Comparison of ENCODE assay signal across 17 cellular contexts in genomic region chr6:55449219-55449618, GRCh38.
A peak's percentile ranks its signal among the peaks of the same experiment; 100 is the strongest.
DNase-seq lines count a peak whose midpoint lies in the region; ATAC-seq and TF ChIP-seq lines count a peak whose summit lies in the region.
"Had no signal": no experiment of that assay in that cellular context is flagged by ENCODE, and none has a peak within 500 bp of the region (broad histone marks: within the 10 kb centered on the region; RNA-seq: fewer than 3 reads in every experiment).

No MANE protein-coding gene starts in this region.

- TF ChIP-seq CTCF in HCT116 (IDR thresholded peaks at IDR 0.05 in 2 of 3, conservative IDR thresholded peaks at IDR 0.05 in 1 of 3; ENCODE audit: borderline replicate concordance in 1 of 3, insufficient read depth in 1 of 3, low read depth in 2 of 3, low read length in 2 of 3) = peak; percentile 19 to 37 (median 25); a peak in 1 of 6 replicates

- CTCF ChIA-PET in HCT116 (lab: Charles Lee) = interaction anchor here (0.9 to 1.5 kb wide), 5 partner anchors 167 to 844 kb away, joined by 3 to 5 read pairs (median 3); no protein-coding TSS in a partner anchor
- CTCF ChIA-PET in activated CD8-positive, alpha-beta memory T cell treated with anti-CD3 and anti-CD28 coated beads, Interleukin-2, amount 10 ng/mL, durations not matched to agents 7 days and 5 days (lab: Charles Lee) = no interaction called here

- BruUV-seq in HCT116 (replicated peaks; lab: Mats Ljungman, UMichigan) = no TSS peak

- peak; percentile 42; the same call in 1 of the 2 replicates for TF ChIP-seq RAD21 in HCT116 (IDR thresholded peaks at IDR 0.05; ENCODE audit: low read depth)

- no peaks in the 10 kb centered on the region for H3K9me3 Mint-ChIP-seq in activated CD8-positive, alpha-beta memory T cell treated with anti-CD3 and anti-CD28 coated beads, Interleukin-2, amount 10 ng/mL, durations not matched to agents 7 days and 5 days (ENCODE audit: low read depth)
- H3K9me3 Mint-ChIP-seq: stimulated activated naive CD8-positive, alpha-beta T cell treated with anti-CD3 and anti-CD28 coated beads, Interleukin-15, Interleukin-2, amounts not matched to agents 100 ng/mL and 50 ng/mL, for 24 hours had no signal

- no CpG with 5 or more reads among the region's 3 CpGs for WGBS in iPS DF 6.9 (ENCODE audit: insufficient coverage, insufficient read length)

- no peaks in the 10 kb centered on the region for H3K79me2 ChIP-seq in HCT116 (ENCODE audit: insufficient read depth, low read length)

- no peaks in the 10 kb centered on the region for H3K36me3 ChIP-seq in HCT116 (ENCODE audit: control insufficient read depth in 1 of 2, insufficient read depth in 2 of 2, low read length in 2 of 2)
- H3K36me3 ChIP-seq in SJCRH30 = no peaks in the 10 kb centered on the region
- H3K36me3 ChIP-seq in iPS DF 6.9 (ENCODE audit: control insufficient read depth, insufficient read depth, low read length) = no peaks in the 10 kb centered on the region
- H3K36me3 ChIP-seq: heart right ventricle had no signal

- ATAC-seq in HCT116 (peak; percentile 46; the same call in 1 of the 2 replicates), GM19463 (IDR thresholded peaks at IDR 0.05; ENCODE audit: unreplicated experiment) (no peak), HG02610 (IDR thresholded peaks at IDR 0.05; ENCODE audit: unreplicated experiment) (no peak), HG03097 (IDR thresholded peaks at IDR 0.05; ENCODE audit: low FRiP score, unreplicated experiment) (no peak)
- ATAC-seq in activated CD8-positive, alpha-beta memory T cell treated with anti-CD3 and anti-CD28 coated beads, Interleukin-2, amount 10 ng/mL, durations not matched to agents 7 days and 5 days = no peak

- H3K4me2 ChIP-seq in HCT116 (ENCODE audit: low read length) = no peak overlapping the region

- POLR2A ChIA-PET in HCT116 (lab: Charles Lee) = no interaction called here

- no peak overlapping the region for H2AFZ ChIP-seq in HCT116 (ENCODE audit: low read depth, low read length, poor library complexity, severe bottlenecking)

- H3K9ac ChIP-seq in HCT116 (ENCODE audit: low read length) = no peak overlapping the region

- no peak overlapping the region for H3K4me3 Mint-ChIP-seq in activated CD8-positive, alpha-beta memory T cell treated with anti-CD3 and anti-CD28 coated beads, Interleukin-2, amount 10 ng/mL, durations not matched to agents 7 days and 5 days
- H3K4me3 Mint-ChIP-seq: activated T-cell treated with anti-CD3 and anti-CD28 coated beads, Interleukin-2, amount 50 U/mL, for 24 hours; IgD-negative memory B cell; stimulated activated naive CD8-positive, alpha-beta T cell treated with anti-CD3 and anti-CD28 coated beads, Interleukin-15, Interleukin-2, amounts not matched to agents 100 ng/mL and 50 ng/mL, for 24 hours had no signal

- H3K27ac ChIP-seq in HCT116 (ENCODE audit: low read depth, low read length) = no peak overlapping the region
- peak overlapping the region; percentile 52 for H3K27ac ChIP-seq in SJCRH30
- no peak overlapping the region for H3K27ac ChIP-seq in iPS DF 6.9 (ENCODE audit: low read length)

- intact Hi-C loops in HCT116 (cut with micrococcal nuclease) = loop anchor here (2.0 to 10.0 kb wide), 2 partner anchors 438 to 574 kb away; no protein-coding TSS in a partner anchor

- H3K9me3 ChIP-seq in HCT116 (ENCODE audit: control insufficient read depth in 1 of 2, insufficient read depth in 1 of 2, low read depth in 1 of 2, low read length in 2 of 2) (no peaks in the 10 kb centered on the region), SJCRH30 (replicated peaks) (no peaks in the 10 kb centered on the region; the same call in 1 of the 2 replicates), iPS DF 6.9 (ENCODE audit: control insufficient read depth, insufficient read depth, low read length) (no peaks in the 10 kb centered on the region; the same call in 1 of the 2 replicates)
- H3K9me3 ChIP-seq: heart right ventricle had no signal

- H3K4me1 ChIP-seq in HCT116 (ENCODE audit: control insufficient read depth in 1 of 2, insufficient read depth in 2 of 2, low read length in 2 of 2) (no peaks in the 10 kb centered on the region), SJCRH30 (peaks cover 33% of the 10 kb centered on the region), iPS DF 6.9 (ENCODE audit: control insufficient read depth, insufficient read depth, low read length) (no peaks in the 10 kb centered on the region)

- no peaks in the 10 kb centered on the region for H3K9me2 ChIP-seq in HCT116 (ENCODE audit: insufficient read depth)

- H3K4me1 Mint-ChIP-seq in activated CD8-positive, alpha-beta memory T cell treated with anti-CD3 and anti-CD28 coated beads, Interleukin-2, amount 10 ng/mL, durations not matched to agents 7 days and 5 days = no peaks in the 10 kb centered on the region
- H3K4me1 Mint-ChIP-seq: IgD-negative memory B cell had no signal

- H4K20me1 ChIP-seq in HCT116 (ENCODE audit: insufficient read depth) = no peaks in the 10 kb centered on the region

- DNase-seq in AML-193 (lab: John Stamatoyannopoulos, UW) = peak; percentile 32 to 35
- DNase-seq in HCT116 (ENCODE audit: low read depth, low spot score) = no peak
- DNase-seq in SJCRH30 = peak; percentile 39 to 68
- peak; percentile 4 for DNase-seq in iPS DF 6.9 (ENCODE audit: low read depth, low spot score)
- no peak for DNase-seq in activated CD8-positive, alpha-beta memory T cell treated with anti-CD3 and anti-CD28 coated beads, Interleukin-2, amount 10 ng/mL, durations not matched to agents 7 days and 5 days
- DNase-seq: activated T-cell treated with anti-CD3 and anti-CD28 coated beads, Interleukin-2, amount 50 U/mL, for 24 hours; anterior cingulate cortex; C1 segment of cervical spinal cord; effector memory CD4-positive, alpha-beta T cell; heart right ventricle; NCI-H2107; stimulated activated CD4-positive, alpha-beta T cell treated with anti-CD3 and anti-CD28 coated beads, Interleukin-2, amount 100 ng/mL, for 48 hours had no signal

- H3K36me3 Mint-ChIP-seq in activated CD8-positive, alpha-beta memory T cell treated with anti-CD3 and anti-CD28 coated beads, Interleukin-2, amount 10 ng/mL, durations not matched to agents 7 days and 5 days = no peaks in the 10 kb centered on the region
- H3K36me3 Mint-ChIP-seq: IgD-negative memory B cell had no signal

- no peaks in the 10 kb centered on the region for H3K27me3 Mint-ChIP-seq in activated CD8-positive, alpha-beta memory T cell treated with anti-CD3 and anti-CD28 coated beads, Interleukin-2, amount 10 ng/mL, durations not matched to agents 7 days and 5 days
- H3K27me3 Mint-ChIP-seq: activated T-cell treated with anti-CD3 and anti-CD28 coated beads, Interleukin-2, amount 50 U/mL, for 24 hours; IgD-negative memory B cell; stimulated activated naive CD8-positive, alpha-beta T cell treated with anti-CD3 and anti-CD28 coated beads, Interleukin-15, Interleukin-2, amounts not matched to agents 100 ng/mL and 50 ng/mL, for 24 hours had no signal

- H3K4me3 ChIP-seq in HCT116 (replicated peaks in 1 of 2; ENCODE audit: low read depth in 1 of 2, low read length in 2 of 2) (no peak overlapping the region), SJCRH30 (no peak overlapping the region), iPS DF 6.9 (ENCODE audit: low read length) (no peak overlapping the region)
- H3K4me3 ChIP-seq: heart right ventricle had no signal

- TF ChIP-seq POLR2A in HCT116 (IDR thresholded peaks at IDR 0.05; ENCODE audit: borderline replicate concordance, extremely low read depth, insufficient read depth, insufficient read length) = no peak

- RAD21 ChIA-PET in HCT116 (lab: Charles Lee; ENCODE audit: low non-redundant PET in 1 of 2, low total read pairs in 2 of 2, uncharacterized antibody in 2 of 2, unreplicated experiment in 2 of 2) = no interaction called here

- H3K27ac Mint-ChIP-seq in activated CD8-positive, alpha-beta memory T cell treated with anti-CD3 and anti-CD28 coated beads, Interleukin-2, amount 10 ng/mL, durations not matched to agents 7 days and 5 days = no peak overlapping the region
- H3K27ac Mint-ChIP-seq: activated T-cell treated with anti-CD3 and anti-CD28 coated beads, Interleukin-2, amount 50 U/mL, for 24 hours; IgD-negative memory B cell; stimulated activated naive CD8-positive, alpha-beta T cell treated with anti-CD3 and anti-CD28 coated beads, Interleukin-15, Interleukin-2, amounts not matched to agents 100 ng/mL and 50 ng/mL, for 24 hours had no signal

- H3K27me3 ChIP-seq in HCT116 (ENCODE audit: insufficient read depth, low read length) (peaks cover 24% of the 10 kb centered on the region), SJCRH30 (no peaks in the 10 kb centered on the region), iPS DF 6.9 (ENCODE audit: control insufficient read depth, insufficient read depth, low read length) (no peaks in the 10 kb centered on the region)
- H3K27me3 ChIP-seq: heart right ventricle had no signal

TF ChIP-seq in HCT116, 20 proteins besides CTCF, POLR2A, EP300 and RAD21 (continues in another document):
- TF ChIP-seq, protein P1, sequence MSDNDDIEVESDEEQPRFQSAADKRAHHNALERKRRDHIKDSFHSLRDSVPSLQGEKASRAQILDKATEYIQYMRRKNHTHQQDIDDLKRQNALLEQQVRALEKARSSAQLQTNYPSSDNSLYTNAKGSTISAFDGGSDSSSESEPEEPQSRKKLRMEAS (IDR thresholded peaks at IDR 0.05) = no peak
- TF ChIP-seq SRF (IDR thresholded peaks at IDR 0.05; ENCODE audit: low read depth) = no peak
- TF ChIP-seq POLR2AphosphoS5 (IDR thresholded peaks at IDR 0.05; ENCODE audit: low read depth, low read length) = no peak
- no peak for TF ChIP-seq FOSL1 (IDR thresholded peaks at IDR 0.05; ENCODE audit: low read depth)
- no peak for TF ChIP-seq EZH2 (IDR thresholded peaks at IDR 0.05)
- TF ChIP-seq ZFX (IDR thresholded peaks at IDR 0.05) = no peak
- TF ChIP-seq ELF1 (IDR thresholded peaks at IDR 0.05; ENCODE audit: borderline replicate concordance, low read depth) = no peak
- TF ChIP-seq, protein P2, sequence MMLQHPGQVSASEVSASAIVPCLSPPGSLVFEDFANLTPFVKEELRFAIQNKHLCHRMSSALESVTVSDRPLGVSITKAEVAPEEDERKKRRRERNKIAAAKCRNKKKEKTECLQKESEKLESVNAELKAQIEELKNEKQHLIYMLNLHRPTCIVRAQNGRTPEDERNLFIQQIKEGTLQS (IDR thresholded peaks at IDR 0.05) = no peak
- no peak for TF ChIP-seq TCF7L2 (IDR thresholded peaks at IDR 0.05; ENCODE audit: borderline replicate concordance, extremely low read depth, insufficient read depth, insufficient read length)
- no peak for TF ChIP-seq ZNF274 (IDR thresholded peaks at IDR 0.05; ENCODE audit: low read depth, low read length)
- TF ChIP-seq SIN3A (IDR thresholded peaks at IDR 0.05; ENCODE audit: low read depth) = no peak
- no peak for TF ChIP-seq JUND (IDR thresholded peaks at IDR 0.05)
- no peak for TF ChIP-seq EZH2phosphoT487 (IDR thresholded peaks at IDR 0.05; ENCODE audit: borderline replicate concordance)

Comparison
In these comparisons a context has a peak if more than half of its experiments do, and no peak if none do; other contexts are left out.
1. DNase-seq: peak in AML-193 (2 of 2), SJCRH30 (2 of 2) and iPS DF 6.9 (single experiment); none in HCT116 (single experiment) and activated CD8-positive, alpha-beta memory T cell treated with anti-CD3 and anti-CD28 coated beads, Interleukin-2, amount 10 ng/mL, durations not matched to agents 7 days and 5 days (single experiment).